8 cellular contexts compared by ENCODE assay signal in the genomic region with DNA sequence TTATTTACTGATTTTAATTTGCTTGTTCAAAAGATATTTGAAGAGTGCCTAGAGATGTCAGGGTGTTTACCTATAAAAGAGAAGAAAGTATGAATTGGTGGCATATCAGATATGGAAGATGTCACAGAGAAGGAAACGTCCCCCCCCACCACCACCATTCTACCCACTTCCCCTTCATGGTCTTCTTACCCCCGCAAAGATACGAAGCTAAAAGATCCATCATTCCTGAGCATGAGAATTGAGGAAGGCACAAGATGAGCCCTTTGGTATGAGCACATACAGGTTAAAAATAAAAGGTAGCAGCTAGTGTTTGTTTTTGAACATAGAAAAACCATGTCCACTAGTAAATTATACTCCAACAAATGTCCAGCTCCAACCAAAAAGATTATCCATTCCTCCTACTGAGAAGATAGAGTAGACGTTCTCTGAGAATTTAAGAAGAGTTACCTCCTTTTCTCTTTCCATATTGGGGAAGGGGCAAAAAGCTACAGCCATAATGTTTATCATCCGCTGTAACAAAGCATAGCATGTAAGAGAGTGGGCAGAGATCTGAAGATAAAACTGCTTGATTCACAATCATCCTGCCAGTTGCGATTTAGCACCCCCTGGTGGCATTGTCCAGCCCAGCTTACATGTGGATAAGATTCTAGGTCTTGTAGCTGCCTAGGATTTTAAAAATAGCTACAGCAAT. TPM values are rescaled to one million over a fixed set of nuclear protein-coding genes. Genes with fewer than 3 reads are reported as not detected.
DNase-seq lines count a peak whose midpoint lies in the region; ATAC-seq and TF ChIP-seq lines count a peak whose summit lies in the region.

No MANE protein-coding gene starts in this region.

- H3K9me3 Mint-ChIP-seq in activated B cell treated with CpG ODN at 0.5 μM for 24 hours = no peaks in the 10 kb centered on the region

- dilution Hi-C loops in mammary epithelial cell (cut with HindIII; ENCODE audit: low sequenced_read_pairs) = no loop called here

- H3K4me2 ChIP-seq in mammary epithelial cell (ENCODE audit: insufficient read depth, low read depth, low read length) = no peak overlapping the region

- ATAC-seq in HG02678 (IDR thresholded peaks at IDR 0.05; ENCODE audit: unreplicated experiment) (peak; percentile 61), activated B cell treated with CpG ODN at 0.5 μM for 24 hours (ENCODE audit: low read depth) (peak; percentile 94), GM18505 (IDR thresholded peaks at IDR 0.05; ENCODE audit: unreplicated experiment) (no peak)

- H3K36me3 ChIP-seq in mammary epithelial cell (ENCODE audit: insufficient read depth, low read length) = no peaks in the 10 kb centered on the region

- WGBS in mammary epithelial cell (ENCODE audit: low coverage, missing lambda C conversion rate) = 42% methylated on average over 6 of the region's 6 CpGs

- peaks cover 6% of the 10 kb centered on the region for H3K36me3 Mint-ChIP-seq in activated B cell treated with CpG ODN at 0.5 μM for 24 hours (ENCODE audit: low read depth)

- in situ Hi-C loops in mammary epithelial cell (cut with MboI; ENCODE audit: low sequenced_read_pairs in 2 of 2) = loop anchor here (5.0 to 10.0 kb wide), 2 partner anchors 224 to 227 kb away; no protein-coding TSS in a partner anchor

- TF ChIP-seq POLR2A in GM18505 (IDR thresholded peaks at IDR 0.05; ENCODE audit: borderline replicate concordance, extremely low read depth, insufficient read depth, insufficient read length) = no peak

- peak; percentile 72 for DNase-seq in DMS153 treated with DMSO at 0.1 percent for 48 hours (lab: John Stamatoyannopoulos, UW; ENCODE audit: unreplicated experiment)
- peak; percentile 83 for DNase-seq in NCI-H2227 treated with DMSO at 0.1 percent for 48 hours (lab: John Stamatoyannopoulos, UW)
- DNase-seq in activated B cell treated with CpG ODN at 0.5 μM for 24 hours = peak; percentile 58
- peak; percentile 65 for DNase-seq in mammary epithelial cell
- peak; percentile 90 for DNase-seq in iris pigment epithelial cell (ENCODE audit: low read depth)
- DNase-seq in stimulated activated CD4-positive, alpha-beta T cell treated with anti-CD3 and anti-CD28 coated beads, Interleukin-15, amount 100 ng/mL, for 48 hours (ENCODE audit: low read depth in 2 of 2) = peak; percentile 73 to 87

- intact Hi-C loops in activated B cell treated with CpG ODN at 0.5 μM for 24 hours (cut with micrococcal nuclease) = loop anchor here (1.0 to 5.0 kb wide), 6 partner anchors 52 to 537 kb away; a partner anchor contains a TSS
- intact Hi-C loops in mammary epithelial cell (cut with micrococcal nuclease) = loop anchor here (1.0 to 10.0 kb wide), 5 partner anchors 52 to 484 kb away; a partner anchor contains a TSS

- H3K27me3 ChIP-seq in mammary epithelial cell (ENCODE audit: insufficient read depth, low read length) = no peaks in the 10 kb centered on the region

- no peaks in the 10 kb centered on the region for H3K9me3 ChIP-seq in mammary epithelial cell (replicated peaks; ENCODE audit: insufficient read depth, low read length)

- no peak overlapping the region for H3K9ac ChIP-seq in mammary epithelial cell (ENCODE audit: insufficient read depth, low read length)

- peak overlapping the region; percentile 11 for H3K4me3 Mint-ChIP-seq in activated B cell treated with CpG ODN at 0.5 μM for 24 hours

- TF ChIP-seq CTCF in activated B cell treated with CpG ODN at 0.5 μM for 24 hours (IDR thresholded peaks at IDR 0.05) = peak; percentile 92
- peak; percentile 94 to 98 for TF ChIP-seq CTCF in mammary epithelial cell (conservative IDR thresholded peaks at IDR 0.05 in 1 of 2, IDR thresholded peaks at IDR 0.05 in 1 of 2; ENCODE audit: extremely low read depth in 1 of 2, insufficient read depth in 1 of 2, low read depth in 1 of 2, low read length in 2 of 2)

- H3K4me1 Mint-ChIP-seq in activated B cell treated with CpG ODN at 0.5 μM for 24 hours = peaks cover 9% of the 10 kb centered on the region

- H3K27me3 Mint-ChIP-seq in activated B cell treated with CpG ODN at 0.5 μM for 24 hours = no peaks in the 10 kb centered on the region

- POLR2A ChIA-PET in activated B cell treated with CpG ODN at 0.5 μM for 24 hours (lab: Charles Lee) = interaction anchor here (1.0 to 1.4 kb wide), 3 partner anchors 44 to 179 kb away, joined by 3 to 7 read pairs (median 5); a partner anchor contains a TSS

- H3K4me1 ChIP-seq in mammary epithelial cell (ENCODE audit: insufficient read depth, low read length) = no peaks in the 10 kb centered on the region

- no peak overlapping the region for H3K27ac ChIP-seq in mammary epithelial cell (ENCODE audit: insufficient read depth, low read depth, low read length)

- no peaks in the 10 kb centered on the region for H4K20me1 ChIP-seq in mammary epithelial cell (ENCODE audit: insufficient read depth, low read length)

- H3K27ac Mint-ChIP-seq in activated B cell treated with CpG ODN at 0.5 μM for 24 hours = no peak overlapping the region

- no peaks in the 10 kb centered on the region for H3K79me2 ChIP-seq in mammary epithelial cell (ENCODE audit: insufficient read depth, low read length)

- CTCF ChIA-PET in activated B cell treated with CpG ODN at 0.5 μM for 24 hours (lab: Charles Lee) = interaction anchor here (0.6 to 4.7 kb wide), 30 partner anchors 9 to 338 kb away, joined by 3 to 65 read pairs (median 4); a partner anchor contains a TSS
- CTCF ChIA-PET in mammary epithelial cell (lab: Charles Lee; ENCODE audit: low non-redundant PET) = interaction anchor here (0.5 to 1.3 kb wide), 9 partner anchors 12 to 253 kb away, joined by 3 to 10 read pairs (median 4); no protein-coding TSS in a partner anchor

- no peak overlapping the region for H3K4me3 ChIP-seq in mammary epithelial cell (replicated peaks in 1 of 3; ENCODE audit: insufficient read depth in 1 of 3, low read depth in 2 of 3, low read length in 3 of 3)

- no peak overlapping the region for H2AFZ ChIP-seq in mammary epithelial cell (ENCODE audit: low read depth, low read length)

- no TSS peak for BruUV-seq in mammary epithelial cell (replicated peaks; lab: Mats Ljungman, UMichigan)

RNA-seq across cellular contexts. Expression of a gene that starts 29.1 kb away (rescaled TPM):
- total RNA-seq in activated B cell treated with CpG ODN at 0.5 μM for 24 hours = 17.0 and 17.1 TPM in 2 replicates
- 10 to 100 TPM; 15.0 to 16.3 TPM for total RNA-seq in mammary epithelial cell
- polyA plus RNA-seq in mammary epithelial cell = 9.1 TPM
- polyA minus RNA-seq in mammary epithelial cell = not detected

RNA-seq across cellular contexts. Expression of a gene that starts 44.6 kb away (rescaled TPM):
- 7.4 and 11.2 TPM in 2 replicates for total RNA-seq in activated B cell treated with CpG ODN at 0.5 μM for 24 hours
- total RNA-seq in mammary epithelial cell = 10 to 100 TPM; 11.2 to 17.0 TPM
- polyA plus RNA-seq in mammary epithelial cell = 4.6 TPM
- polyA minus RNA-seq in mammary epithelial cell = 7.2 TPM

RNA-seq across cellular contexts. Expression of a gene that starts 58.9 kb away (rescaled TPM):
- total RNA-seq in activated B cell treated with CpG ODN at 0.5 μM for 24 hours (not detected in 2 replicates), mammary epithelial cell (10 to 100 TPM; 20.0 to 20.1 TPM)
- 20.4 TPM for polyA plus RNA-seq in mammary epithelial cell
- 7.3 TPM for polyA minus RNA-seq in mammary epithelial cell

Comparison
In these comparisons a context has a peak if more than half of its experiments do, and no peak if none do; other contexts are left out.
1. RNA of a gene that starts 58.9 kb away (total RNA-seq): 20.0 to 20.1 TPM in mammary epithelial cell; not detected in activated B cell treated with CpG ODN at 0.5 μM for 24 hours; every median in the first group is over 10 times any median in the second.
2. Peak in every context shown above with its lines, with median percentiles within 50 percentile points of each other: DNase-seq.